ENCODE assay signal across 13 cellular contexts in the genomic region with DNA sequence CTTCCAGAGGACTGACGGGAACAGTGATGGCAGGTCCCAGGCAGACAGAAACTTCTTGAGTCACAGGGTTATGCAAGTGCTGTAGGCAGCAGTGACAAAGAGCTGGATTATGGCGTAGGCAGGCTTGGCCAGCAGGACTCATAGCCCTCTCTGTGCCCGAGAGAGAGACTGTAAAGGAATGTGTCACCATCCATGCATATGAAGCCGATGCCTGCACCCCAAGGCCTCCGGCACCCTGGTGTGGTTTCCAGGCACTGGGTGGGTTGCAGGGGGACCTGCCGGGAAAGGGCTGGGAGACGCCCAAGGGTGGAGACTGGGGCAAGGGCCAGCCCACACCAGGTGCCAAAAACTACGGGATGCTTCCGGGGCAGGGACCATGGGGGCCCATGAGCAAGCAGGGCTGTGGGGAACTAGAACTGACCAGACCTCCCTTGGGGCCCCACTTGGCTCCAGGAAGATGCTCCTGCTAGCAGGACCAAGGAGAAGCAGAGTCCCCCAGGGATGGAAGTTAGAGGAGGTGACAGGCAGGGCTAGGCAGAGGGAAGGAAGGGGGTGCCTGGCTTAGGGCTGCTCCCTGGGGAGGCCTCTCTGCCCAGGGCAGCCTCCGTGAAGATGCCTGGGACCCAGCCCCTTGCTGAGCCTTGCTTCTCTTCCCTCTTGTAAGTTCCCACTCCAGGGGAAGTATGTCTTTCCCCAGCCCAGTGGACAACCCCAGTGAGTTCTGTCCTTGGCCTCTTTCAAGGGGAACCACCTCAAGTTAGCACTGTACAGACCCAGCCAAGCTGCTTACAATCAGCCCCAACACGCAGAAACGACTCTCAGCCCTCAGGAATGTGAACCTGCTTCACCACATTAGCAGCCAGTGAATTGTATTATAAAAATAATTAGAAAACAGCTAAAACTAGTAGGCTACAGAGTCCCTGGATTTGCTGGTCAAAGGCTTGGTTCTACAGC. TPM values are rescaled to one million over a fixed set of nuclear protein-coding genes. Genes with fewer than 3 reads are reported as not detected.
A peak's percentile ranks its signal among the peaks of the same experiment; 100 is the strongest.
DNase-seq lines count a peak whose midpoint lies in the region; TF ChIP-seq lines count a peak whose summit lies in the region.
"Had no signal": no experiment of that assay in that cellular context is flagged by ENCODE, and none has a peak within 500 bp of the region (broad histone marks: within the 10 kb centered on the region; RNA-seq: fewer than 3 reads in every experiment).

No MANE protein-coding gene starts in this region.

- H3K27ac ChIP-seq in esophagus (ENCODE audit: low read depth in 2 of 2, low read length in 1 of 2) (peak overlapping the region; percentile 98 to 99), adrenal gland (no peak overlapping the region)
- H3K27ac ChIP-seq: VCaP had no signal

- H3K4me1 ChIP-seq in esophagus (ENCODE audit: control insufficient read depth in 2 of 2, insufficient read depth in 2 of 2, low read length in 1 of 2) (peaks cover 0 to 16% of the 10 kb centered on the region in 2 donors), adrenal gland (replicated peaks in 1 of 2) (no peaks in the 10 kb centered on the region)

- no peak overlapping the region for H3K4me3 ChIP-seq in NB4 (ENCODE audit: low read depth, low read length)
- no peak overlapping the region for H3K4me3 ChIP-seq in esophagus (ENCODE audit: low read depth in 1 of 2, low read length in 2 of 2)
- no peak overlapping the region for H3K4me3 ChIP-seq in adrenal gland

- no peak for TF ChIP-seq CTCF in NB4 (IDR thresholded peaks at IDR 0.05; ENCODE audit: low read depth, low read length)
- TF ChIP-seq CTCF in osteocyte (IDR thresholded peaks at IDR 0.05), result no peak
- TF ChIP-seq CTCF in adrenal gland (IDR thresholded peaks at IDR 0.05), result no peak

- H3K36me3 ChIP-seq in esophagus (ENCODE audit: control insufficient read depth in 2 of 2, insufficient read depth in 2 of 2, low read length in 1 of 2) (no peaks in the 10 kb centered on the region), adrenal gland (replicated peaks in 1 of 2) (no peaks in the 10 kb centered on the region)

- no peaks in the 10 kb centered on the region for H3K27me3 Mint-ChIP-seq in osteocyte (ENCODE audit: unreplicated experiment)

- H3K9me3 ChIP-seq in esophagus (ENCODE audit: control insufficient read depth in 2 of 2, insufficient read depth in 1 of 2, low read depth in 1 of 2, low read length in 1 of 2), result no peaks in the 10 kb centered on the region
- H3K9me3 ChIP-seq in adrenal gland (replicated peaks in 1 of 3), result no peaks in the 10 kb centered on the region

- TF ChIP-seq POLR2A in NB4 (IDR thresholded peaks at IDR 0.05; ENCODE audit: extremely low read depth, insufficient read length) (no peak), adrenal gland (IDR thresholded peaks at IDR 0.05) (no peak)

- intact Hi-C loops in adrenal gland (cut with DNase I), result no loop called here

- no peak overlapping the region for H3K27ac Mint-ChIP-seq in osteocyte (ENCODE audit: unreplicated experiment)

- no peaks in the 10 kb centered on the region for H3K36me3 Mint-ChIP-seq in osteocyte (ENCODE audit: unreplicated experiment)

- 49 to 65% methylated on average over 12 of the region's 12 CpGs for WGBS in esophagus, 2 donors
- 70 to 85% (median 76%) methylated on average over 4 to 12 of the region's 12 CpGs for WGBS in adrenal gland, 4 donors

- no peaks in the 10 kb centered on the region for H3K9me3 Mint-ChIP-seq in osteocyte (ENCODE audit: unreplicated experiment)

- DNase-seq in ELR (ENCODE audit: low read depth) (peak; percentile 17), NB4 (ENCODE audit: low read depth) (peak; percentile 13), osteocyte (ENCODE audit: extremely low spot score, unreplicated experiment) (peak; percentile 81), NCI-H2196 treated with DMSO at 0.1 percent for 48 hours (lab: John Stamatoyannopoulos, UW; ENCODE audit: unreplicated experiment) (no peak), NAMALWA (ENCODE audit: low spot score) (no peak), NCI-H2081 treated with DMSO at 0.1 percent for 48 hours (lab: John Stamatoyannopoulos, UW) (no peak), adrenal gland (no peak)
- DNase-seq: amniotic stem cell, NCI-H2081, RPMI8226, SW 1271 had no signal

- H3K4me1 Mint-ChIP-seq in osteocyte (ENCODE audit: unreplicated experiment), result no peaks in the 10 kb centered on the region

- no peak overlapping the region for H3K4me3 Mint-ChIP-seq in osteocyte (ENCODE audit: unreplicated experiment)

- H3K27me3 ChIP-seq in esophagus (ENCODE audit: control insufficient read depth in 1 of 2, insufficient read depth in 2 of 2, low read length in 2 of 2) (no peaks in the 10 kb centered on the region), adrenal gland (no peaks in the 10 kb centered on the region)

RNA-seq across cellular contexts. Expression of a gene that starts 10.5 kb away (rescaled TPM):
- polyA plus RNA-seq in esophagus (10 to 100 TPM; 18.7 to 41.1 TPM), adrenal gland (10 to 100 TPM in 2 of 3 donors, 1 to 10 TPM in 1; 6.7 to 13.2 (median 12.5) TPM)
- total RNA-seq in osteocyte (6.4 and 7.4 TPM in 2 replicates), adrenal gland (10 to 100 TPM in 1 of 8 donors, 1 to 10 TPM in 7; 2.9 to 16.6 (median 8.5) TPM)

Comparison
In these comparisons a context has a peak if more than half of its experiments do, and no peak if none do; other contexts are left out.
1. DNase-seq: peak in ELR (single experiment), NB4 (single experiment) and osteocyte (single experiment); none in NCI-H2196 treated with DMSO at 0.1 percent for 48 hours (single experiment), NAMALWA (single experiment), NCI-H2081 treated with DMSO at 0.1 percent for 48 hours (single experiment) and adrenal gland (0 of 7).
2. H3K27ac ChIP-seq: peak in esophagus (2 of 2); none in adrenal gland (0 of 5).